Comparison of ENCODE assay signal across 18 cellular contexts in the genomic region with DNA sequence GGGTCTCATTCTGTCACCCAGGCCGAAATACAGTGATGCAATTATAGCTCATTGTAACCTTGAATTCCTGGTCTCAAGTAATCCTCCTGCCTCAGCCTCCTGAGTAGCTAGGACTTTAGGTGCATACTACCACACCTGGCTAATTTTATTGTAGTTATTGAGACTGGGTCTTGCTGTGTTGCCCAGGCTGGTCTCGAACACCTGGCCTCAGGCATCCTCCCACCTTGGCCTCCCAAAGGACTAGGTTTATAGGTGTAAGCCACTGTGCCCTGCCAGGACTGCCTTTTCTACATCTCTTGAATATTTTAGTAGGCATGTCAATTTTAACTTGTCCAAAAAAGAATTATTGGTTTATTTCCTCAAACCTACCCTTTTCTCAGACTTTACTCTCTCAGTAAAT.
"Had no signal": no experiment of that assay in that cellular context is flagged by ENCODE, and none has a peak within 500 bp of the region (broad histone marks: within the 10 kb centered on the region; RNA-seq: fewer than 3 reads in every experiment).

No MANE protein-coding gene starts in this region.

- H3K27ac ChIP-seq: coronary artery, gastrocnemius medialis, heart right ventricle, left ventricle myocardium inferior, lower lobe of right lung had no signal

- DNase-seq: effector CD4-positive, alpha-beta T cell; gastrocnemius medialis; heart right ventricle; kidney; left cardiac atrium; left ventricle myocardium inferior; lower lobe of right lung; posterior cingulate gyrus; right cardiac atrium; stimulated activated CD4-positive, alpha-beta T cell treated with anti-CD3 and anti-CD28 coated beads, Interleukin-2, amount 100 ng/mL, for 48 hours; stimulated activated naive CD4-positive, alpha-beta T cell treated with Interleukin-2 at 50 U/mL for 16 hours had no signal

- H3K9me3 ChIP-seq: gastrocnemius medialis, heart right ventricle, left ventricle myocardium inferior, lower lobe of right lung had no signal

- ATAC-seq: esophagus mucosa, gastrocnemius medialis, heart right ventricle, left cardiac atrium, lower lobe of right lung, right cardiac atrium had no signal

- H3K9me3 Mint-ChIP-seq: memory B cell, mesothelial cell of epicardium, neural crest cell, type B pancreatic cell had no signal

- H3K4me3 ChIP-seq: coronary artery, gastrocnemius medialis, heart right ventricle, left ventricle myocardium inferior, lower lobe of right lung, smooth muscle cell had no signal

- H3K27ac Mint-ChIP-seq: memory B cell, mesothelial cell of epicardium, type B pancreatic cell had no signal

- H3K4me3 Mint-ChIP-seq: memory B cell, mesothelial cell of epicardium, neural crest cell, type B pancreatic cell had no signal

- H3K27me3 Mint-ChIP-seq: memory B cell, type B pancreatic cell had no signal

- H3K36me3 ChIP-seq: gastrocnemius medialis, left ventricle myocardium inferior had no signal

- H3K27me3 ChIP-seq: gastrocnemius medialis, heart right ventricle had no signal
